ENCODE assay signal across 28 cellular contexts in the genomic region with DNA sequence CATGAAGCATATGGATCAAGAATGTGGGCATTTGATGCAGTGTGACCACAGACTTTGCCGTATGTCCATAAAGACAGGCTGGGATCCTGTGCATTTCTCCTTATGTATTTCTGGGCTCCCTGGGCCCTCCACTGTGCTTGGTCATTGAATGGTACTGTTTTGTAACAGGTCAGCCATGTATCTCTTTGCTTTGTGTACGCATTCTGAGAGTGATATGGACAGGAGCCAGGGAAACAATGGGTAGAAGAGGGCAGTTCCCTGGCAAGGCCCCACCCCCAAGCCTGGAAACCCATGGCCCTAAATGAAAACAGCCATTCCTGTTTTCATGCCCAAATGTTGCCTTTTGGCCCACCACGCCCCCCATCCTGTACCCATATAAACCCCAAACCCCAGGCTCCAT.
"Had no signal": no experiment of that assay in that cellular context is flagged by ENCODE, and none has a peak within 500 bp of the region (broad histone marks: within the 10 kb centered on the region; RNA-seq: fewer than 3 reads in every experiment).

No MANE protein-coding gene starts in this region.

- ATAC-seq: activated CD8-positive, alpha-beta T cell treated with anti-CD3 and anti-CD28 coated beads for 36 hours; activated T-cell treated with anti-CD3 and anti-CD28 coated beads, Interleukin-2, amount 50 U/mL, for 72 hours; activated T-helper 17 cell treated with anti-CD3 and anti-CD28 coated beads, Interleukin-2, amount 50 U/mL, for 72 hours; PC-3 had no signal

- H3K9me3 ChIP-seq: Peyer's patch, SJSA1, SK-N-SH had no signal

- H3K27me3 ChIP-seq: Peyer's patch had no signal

- H3K36me3 ChIP-seq: brain microvascular endothelial cell, Peyer's patch, SJSA1 had no signal

- H3K27ac ChIP-seq: brain microvascular endothelial cell, Peyer's patch, SJSA1 had no signal

- DNase-seq: activated CD4-positive, alpha-beta T cell treated with anti-CD3 and anti-CD28 coated beads, Interleukin-2, amount 10 ng/mL, durations not matched to agents 24 days and 14 days; activated CD4-positive, alpha-beta T cell treated with anti-CD3 and anti-CD28 coated beads, Interleukin-2, amount 50 U/mL, for 4 hours; activated CD8-positive, alpha-beta T cell treated with anti-CD3 and anti-CD28 coated beads for 36 hours; activated effector memory CD4-positive, alpha-beta T cell treated with anti-CD3 and anti-CD28 coated beads, Interleukin-2, amount 50 U/mL, for 16 hours; activated naive CD4-positive, alpha-beta T cell; activated naive CD4-positive, alpha-beta T cell treated with anti-CD3 and anti-CD28 coated beads, Interleukin-2, amount 50 U/mL, for 16 hours; activated naive CD8-positive, alpha-beta T cell treated with anti-CD3 and anti-CD28 coated beads for 36 hours; activated T-cell treated with anti-CD3 and anti-CD28 coated beads, Interleukin-2, amount 50 U/mL, for 1 hour; activated T-cell treated with anti-CD3 and anti-CD28 coated beads, Interleukin-2, amount 50 U/mL, for 72 hours; amniotic stem cell; aorta; brain microvascular endothelial cell; central memory CD4-positive, alpha-beta T cell; Karpas-422; KBM-7; NCI-H1436 treated with DMSO at 0.1 percent for 48 hours; NCI-H1694 treated with DMSO at 0.1 percent for 48 hours; NCI-H2081; NCI-H2171 treated with DMSO at 0.1 percent for 48 hours; NCI-H2227 treated with DMSO at 0.1 percent for 48 hours; NCI-H446 treated with DMSO at 0.1 percent for 48 hours; NCI-H774; PC-3; Peyer's patch; SHP77 treated with DMSO at 0.1 percent for 48 hours; SK-N-SH had no signal

- H3K4me3 ChIP-seq: Peyer's patch, SJSA1 had no signal

- H3K4me1 ChIP-seq: Peyer's patch, SJSA1 had no signal
